In genomic region chr17:65035704-65036103, GRCh38 we compare ENCODE assay signal across 12 cellular contexts. TPM values are rescaled to one million over a fixed set of nuclear protein-coding genes. Genes with fewer than 3 reads are reported as not detected.
A peak's percentile ranks its signal among the peaks of the same experiment; 100 is the strongest.
DNase-seq lines count a peak whose midpoint lies in the region; ATAC-seq, FAIRE-seq and TF ChIP-seq lines count a peak whose summit lies in the region.
"Had no signal": no experiment of that assay in that cellular context is flagged by ENCODE, and none has a peak within 500 bp of the region (broad histone marks: within the 10 kb centered on the region; RNA-seq: fewer than 3 reads in every experiment).

No MANE protein-coding gene starts in this region.

- H3K9me3 Mint-ChIP-seq in CD4-positive, CD25-positive, alpha-beta regulatory T cell, result no peaks in the 10 kb centered on the region
- no peaks in the 10 kb centered on the region for H3K9me3 Mint-ChIP-seq in chondrocyte (ENCODE audit: low read depth)

- peak overlapping the region; percentile 56 for H3K4me3 ChIP-seq in CD4-positive, CD25-positive, alpha-beta regulatory T cell (ENCODE audit: low read depth, low read length)
- H3K4me3 ChIP-seq in Loucy (ENCODE audit: low read length, poor library complexity, severe bottlenecking), result no peak overlapping the region
- H3K4me3 ChIP-seq in neutrophil (ENCODE audit: low read depth in 1 of 2, low read length in 1 of 2), result no peak overlapping the region
- H3K4me3 ChIP-seq in vagina, result no peak overlapping the region
- no peak overlapping the region for H3K4me3 ChIP-seq in prostate gland

- H4K20me1 ChIP-seq in Loucy (ENCODE audit: insufficient read depth, low read length, poor library complexity, severe bottlenecking), result peaks cover 76% of the 10 kb centered on the region

- 53% methylated on average over 9 of the region's 9 CpGs for WGBS in prostate gland

- H3K9me3 ChIP-seq in CD4-positive, CD25-positive, alpha-beta regulatory T cell (ENCODE audit: control insufficient read depth in 2 of 2, low read length in 2 of 2), result no peaks in the 10 kb centered on the region
- no peaks in the 10 kb centered on the region for H3K9me3 ChIP-seq in Loucy (ENCODE audit: insufficient read depth, low read depth, low read length)
- H3K9me3 ChIP-seq in neutrophil, result no peaks in the 10 kb centered on the region
- no peaks in the 10 kb centered on the region for H3K9me3 ChIP-seq in vagina
- no peaks in the 10 kb centered on the region for H3K9me3 ChIP-seq in prostate gland

- H3K27me3 ChIP-seq in CD4-positive, CD25-positive, alpha-beta regulatory T cell (ENCODE audit: control insufficient read depth, insufficient read depth, low read length), result no peaks in the 10 kb centered on the region
- H3K27me3 ChIP-seq in Loucy (ENCODE audit: insufficient read depth, low read length, poor library complexity, severe bottlenecking) (no peaks in the 10 kb centered on the region), neutrophil (no peaks in the 10 kb centered on the region), vagina (no peaks in the 10 kb centered on the region), prostate gland (replicated peaks; ENCODE audit: insufficient read depth) (no peaks in the 10 kb centered on the region)

- no peaks in the 10 kb centered on the region for H3K27me3 Mint-ChIP-seq in CD4-positive, CD25-positive, alpha-beta regulatory T cell
- H3K27me3 Mint-ChIP-seq in chondrocyte (ENCODE audit: low read depth), result no peaks in the 10 kb centered on the region
- H3K27me3 Mint-ChIP-seq: progenitor cell of endocrine pancreas had no signal

- no peak overlapping the region for H3K27ac ChIP-seq in CD4-positive, CD25-positive, alpha-beta regulatory T cell (ENCODE audit: insufficient read depth, low read length, poor library complexity, severe bottlenecking)
- H3K27ac ChIP-seq in neutrophil (peak overlapping the region; percentile 71), vagina (no peak overlapping the region), prostate gland (peak overlapping the region in 1 of 2 donors; percentile 7)

- no peak overlapping the region for H3K9ac ChIP-seq in Loucy (ENCODE audit: low read depth, low read length, poor library complexity, severe bottlenecking)

- H3K36me3 ChIP-seq in CD4-positive, CD25-positive, alpha-beta regulatory T cell (ENCODE audit: control insufficient read depth, insufficient read depth, low read length), result no peaks in the 10 kb centered on the region
- H3K36me3 ChIP-seq in Loucy (ENCODE audit: insufficient read depth, low read length), result peaks cover 13% of the 10 kb centered on the region; the same call in 1 of the 2 replicates
- H3K36me3 ChIP-seq in neutrophil, result no peaks in the 10 kb centered on the region
- no peaks in the 10 kb centered on the region for H3K36me3 ChIP-seq in vagina
- no peaks in the 10 kb centered on the region for H3K36me3 ChIP-seq in prostate gland

- H3K27ac Mint-ChIP-seq in CD4-positive, CD25-positive, alpha-beta regulatory T cell, result peak overlapping the region; percentile 4 to 92 (median 76)
- peak overlapping the region; percentile 10 for H3K27ac Mint-ChIP-seq in chondrocyte (ENCODE audit: unreplicated experiment)
- H3K27ac Mint-ChIP-seq: progenitor cell of endocrine pancreas had no signal

- no peak overlapping the region for H2AFZ ChIP-seq in Loucy (ENCODE audit: low read length)

- no peak for FAIRE-seq in GM12891 (lab: Jason Lieb, UNC)

- peaks cover 16% of the 10 kb centered on the region for H3K36me3 Mint-ChIP-seq in CD4-positive, CD25-positive, alpha-beta regulatory T cell
- peaks cover 6% of the 10 kb centered on the region for H3K36me3 Mint-ChIP-seq in chondrocyte (ENCODE audit: low read depth)

- no peak for ATAC-seq in CD4-positive, CD25-positive, alpha-beta regulatory T cell (ENCODE audit: low read depth in 2 of 2)

- H3K4me1 Mint-ChIP-seq in CD4-positive, CD25-positive, alpha-beta regulatory T cell, result peaks cover 20 to 82% (median 61%) of the 10 kb centered on the region in 4 donors
- peaks cover 40% of the 10 kb centered on the region for H3K4me1 Mint-ChIP-seq in chondrocyte (ENCODE audit: low read depth)

- H3F3A ChIP-seq in Loucy (ENCODE audit: low read depth), result 0 out of 2 replicates have a peak, but pooled peaks cover 3% of the 10 kb centered on the region

- peak overlapping the region; percentile 33 for H3K4me2 ChIP-seq in Loucy (ENCODE audit: low read depth, low read length, poor library complexity, severe bottlenecking)

- peaks cover 100% of the 10 kb centered on the region for H3K79me2 ChIP-seq in Loucy (ENCODE audit: insufficient read depth, low read length)

- H3K4me1 ChIP-seq in CD4-positive, CD25-positive, alpha-beta regulatory T cell (ENCODE audit: control insufficient read depth, insufficient read depth, low read length, poor library complexity, severe bottlenecking), result peaks cover 59% of the 10 kb centered on the region
- H3K4me1 ChIP-seq in Loucy (ENCODE audit: insufficient read depth, low read length, poor library complexity, severe bottlenecking) (peaks cover 45% of the 10 kb centered on the region), neutrophil (ENCODE audit: control insufficient read depth in 1 of 2, insufficient read depth in 1 of 2, low read depth in 1 of 2, low read length in 1 of 2) (peaks cover 4% of the 10 kb centered on the region in 2 experiments), vagina (peaks cover 82% of the 10 kb centered on the region), prostate gland (replicated peaks) (peaks cover 2% of the 10 kb centered on the region)

- H3K4me3 Mint-ChIP-seq in CD4-positive, CD25-positive, alpha-beta regulatory T cell, result peak overlapping the region in 3 of 4 donors; percentile 26 to 56 (median 36)
- H3K4me3 Mint-ChIP-seq in chondrocyte (ENCODE audit: unreplicated experiment), result no peak overlapping the region

- intact Hi-C loops in vagina (cut with DNase I), result no loop called here
- intact Hi-C loops in prostate gland (cut with DNase I), result no loop called here

- H3K9me2 ChIP-seq in Loucy (replicated peaks; ENCODE audit: low read depth, low read length), result no peaks in the 10 kb centered on the region

- TF ChIP-seq POLR2A in vagina (IDR thresholded peaks at IDR 0.05) (no peak), prostate gland (IDR thresholded peaks at IDR 0.05) (no peak), GM12891 (IDR thresholded peaks at IDR 0.05; ENCODE audit: low read depth, low read length) (no peak)

- DNase-seq in CD4-positive, CD25-positive, alpha-beta regulatory T cell, result no peak
- no peak for DNase-seq in chondrocyte (ENCODE audit: low spot score)
- no peak for DNase-seq in vagina (ENCODE audit: extremely low spot score in 2 of 2)
- DNase-seq in prostate gland (ENCODE audit: low spot score), result no peak
- DNase-seq in GM12891 (ENCODE audit: insufficient read length, low spot score), result no peak
- DNase-seq: aorta; effector CD8-positive, alpha-beta T cell; NCI-H2081; stimulated activated CD4-positive, alpha-beta T cell treated with anti-CD3 and anti-CD28 coated beads, Interleukin-4, amount 100 ng/mL, for 4 hours had no signal

- TF ChIP-seq CTCF in Loucy (conservative IDR thresholded peaks at IDR 0.05; ENCODE audit: low read length) (no peak), chondrocyte (IDR thresholded peaks at IDR 0.05) (no peak), neutrophil (IDR thresholded peaks at IDR 0.05) (no peak), vagina (IDR thresholded peaks at IDR 0.05) (no peak), prostate gland (IDR thresholded peaks at IDR 0.05) (no peak)

TF ChIP-seq in GM12891, 5 proteins besides CTCF, POLR2A, EP300 and RAD21:
- no peak for TF ChIP-seq TAF1 (IDR thresholded peaks at IDR 0.05; ENCODE audit: low read depth, low read length)

RNA-seq across cellular contexts. Expression of gene GNA13, which starts 20.8 kb away (rescaled TPM):
- 127 TPM for total RNA-seq in CD4-positive, CD25-positive, alpha-beta regulatory T cell
- polyA plus RNA-seq in CD4-positive, CD25-positive, alpha-beta regulatory T cell, result 10 to 100 TPM; 51.4 to 58.0 (median 53.3) TPM
- total RNA-seq in chondrocyte, result 44.5 to 63.9 TPM (median 61.9 TPM) in 3 replicates
- total RNA-seq in vagina, result 41.7 TPM
- total RNA-seq in prostate gland, result 10 to 100 TPM; 35.0 to 68.4 TPM
- 19.4 TPM for polyA plus RNA-seq in GM12891 (2012; ENCODE audit: low read depth, missing spikeins)
